In the genomic region with DNA sequence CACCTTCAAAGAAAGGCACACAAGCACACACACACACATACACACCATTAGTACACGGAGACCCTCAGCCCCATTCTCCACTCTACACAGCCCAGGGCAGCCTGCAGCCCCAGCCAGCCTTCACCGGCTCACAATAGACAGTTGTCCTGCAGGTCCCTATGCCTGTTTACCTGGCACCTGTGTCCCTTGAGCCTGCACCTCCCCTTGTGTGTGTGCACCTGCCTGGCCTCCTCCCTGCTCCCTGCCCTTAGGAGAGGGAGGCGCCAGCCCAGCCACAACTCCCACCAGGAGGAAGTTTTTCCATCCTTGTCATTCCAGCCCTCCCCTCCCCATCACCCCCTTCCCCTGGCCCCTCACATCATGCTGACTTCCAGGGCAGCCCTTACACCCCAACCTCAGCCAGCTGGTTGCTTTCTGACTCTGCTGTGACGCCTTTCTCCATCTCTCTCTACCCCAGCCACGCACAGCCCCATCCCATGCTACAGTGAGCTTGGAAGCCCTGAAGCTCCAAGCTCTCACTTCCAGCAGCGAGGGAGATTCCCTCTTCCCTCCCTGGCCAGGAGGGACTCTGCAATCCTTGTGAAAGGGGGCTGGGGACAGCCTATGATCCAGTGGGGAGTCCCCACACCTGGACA, we compare ENCODE assay signal across 8 cellular contexts. TPM values are rescaled to one million over a fixed set of nuclear protein-coding genes. Genes with fewer than 3 reads are reported as not detected.
DNase-seq lines count a peak whose midpoint lies in the region; ATAC-seq and TF ChIP-seq lines count a peak whose summit lies in the region.

No MANE protein-coding gene starts in this region.

- H3K36me3 Mint-ChIP-seq in activated naive CD8-positive, alpha-beta T cell treated with anti-CD3 and anti-CD28 coated beads, Interleukin-2, amount 50 U/mL, for 24 hours (ENCODE audit: low read depth): peaks cover 1% of the 10 kb centered on the region

- TF ChIP-seq CTCF in heart left ventricle (IDR thresholded peaks at IDR 0.05) (no peak), right lobe of liver (IDR thresholded peaks at IDR 0.05) (no peak), upper lobe of right lung (IDR thresholded peaks at IDR 0.05) (no peak)

- peak overlapping the region; percentile 62 for H3K27ac Mint-ChIP-seq in activated naive CD8-positive, alpha-beta T cell treated with anti-CD3 and anti-CD28 coated beads, Interleukin-2, amount 50 U/mL, for 24 hours

- H3K4me1 Mint-ChIP-seq in activated naive CD8-positive, alpha-beta T cell treated with anti-CD3 and anti-CD28 coated beads, Interleukin-2, amount 50 U/mL, for 24 hours: peaks cover 72% of the 10 kb centered on the region

- no peaks in the 10 kb centered on the region for H3K9me3 Mint-ChIP-seq in activated naive CD8-positive, alpha-beta T cell treated with anti-CD3 and anti-CD28 coated beads, Interleukin-2, amount 50 U/mL, for 24 hours

- WGBS in heart left ventricle, 4 donors: 13 to 30% (median 24%) methylated on average over 6 of the region's 6 CpGs
- 22% methylated on average over 6 of the region's 6 CpGs for WGBS in right lobe of liver (ENCODE audit: insufficient coverage, low coverage, low lambda C conversion rate, missing lambda C conversion rate)

- intact Hi-C loops in heart left ventricle (cut with DNase I) (loop anchor here (1.0 to 10.0 kb wide), 13 partner anchors 19 to 150 kb away; no protein-coding TSS in a partner anchor), Right ventricle myocardium superior (cut with DNase I) (loop anchor here (5.0 kb wide), 2 partner anchors 35 to 115 kb away; no protein-coding TSS in a partner anchor), right lobe of liver (cut with DNase I) (loop anchor here in 1 of 2 donors (5.0 kb wide), 1 partner anchor 120 kb away; no protein-coding TSS in a partner anchor), upper lobe of right lung (cut with DNase I) (no loop called here)

- H3K4me1 ChIP-seq in heart left ventricle (peaks cover 38 to 84% (median 69%) of the 10 kb centered on the region in 12 donors), right lobe of liver (peaks cover 0 to 56% (median 28%) of the 10 kb centered on the region in 4 donors), upper lobe of right lung (peaks cover 75% of the 10 kb centered on the region)

- peak overlapping the region; percentile 94 to 100 (median 99) for H3K27ac ChIP-seq in heart left ventricle
- peak overlapping the region; percentile 45 to 96 (median 46) for H3K27ac ChIP-seq in right lobe of liver
- H3K27ac ChIP-seq in upper lobe of right lung: peak overlapping the region; percentile 99

- peak overlapping the region; percentile 87 for H3K4me3 Mint-ChIP-seq in activated naive CD8-positive, alpha-beta T cell treated with anti-CD3 and anti-CD28 coated beads, Interleukin-2, amount 50 U/mL, for 24 hours

- DNase-seq in heart left ventricle (no peak), Right ventricle myocardium superior (no peak), right lobe of liver (no peak), upper lobe of right lung (no peak), GDM1 (lab: John Stamatoyannopoulos, UW) (no peak)
- no peak for DNase-seq in activated naive CD8-positive, alpha-beta T cell treated with anti-CD3 and anti-CD28 coated beads, Interleukin-2, amount 50 U/mL, for 24 hours

- H3K36me3 ChIP-seq in heart left ventricle: peaks cover 0 to 8% (median 0%) of the 10 kb centered on the region in 9 donors
- H3K36me3 ChIP-seq in right lobe of liver: no peaks in the 10 kb centered on the region
- H3K36me3 ChIP-seq in upper lobe of right lung: peaks cover 7% of the 10 kb centered on the region

- H3K9me3 ChIP-seq in heart left ventricle (no peaks in the 10 kb centered on the region), right lobe of liver (no peaks in the 10 kb centered on the region), upper lobe of right lung (no peaks in the 10 kb centered on the region)

- H3K27me3 Mint-ChIP-seq in activated naive CD8-positive, alpha-beta T cell treated with anti-CD3 and anti-CD28 coated beads, Interleukin-2, amount 50 U/mL, for 24 hours: peaks cover 2% of the 10 kb centered on the region

- no peak for TF ChIP-seq POLR2A in heart left ventricle (IDR thresholded peaks at IDR 0.05)
- TF ChIP-seq POLR2A in right lobe of liver (IDR thresholded peaks at IDR 0.05): no peak

- peak overlapping the region; percentile 9 to 100 (median 96) for H3K4me3 ChIP-seq in heart left ventricle
- peak overlapping the region in 2 of 3 donors; percentile 44 to 80 for H3K4me3 ChIP-seq in right lobe of liver
- peak overlapping the region; percentile 85 for H3K4me3 ChIP-seq in upper lobe of right lung

- no peak for ATAC-seq in heart left ventricle
- no peak for ATAC-seq in Right ventricle myocardium superior (ENCODE audit: poor library complexity)
- ATAC-seq in activated naive CD8-positive, alpha-beta T cell treated with anti-CD3 and anti-CD28 coated beads, Interleukin-2, amount 50 U/mL, for 24 hours: no peak
- no peak for ATAC-seq in right lobe of liver
- no peak for ATAC-seq in upper lobe of right lung
- ATAC-seq in HG02763 (IDR thresholded peaks at IDR 0.05; ENCODE audit: unreplicated experiment): no peak
- no peak for ATAC-seq in GM19035 (IDR thresholded peaks at IDR 0.05; ENCODE audit: unreplicated experiment)

- H3K27me3 ChIP-seq in heart left ventricle: no peaks in the 10 kb centered on the region
- H3K27me3 ChIP-seq in right lobe of liver: no peaks in the 10 kb centered on the region
- no peaks in the 10 kb centered on the region for H3K27me3 ChIP-seq in upper lobe of right lung

RNA-seq across cellular contexts. Expression of a gene that starts 4.4 kb away (rescaled TPM):
- total RNA-seq in heart left ventricle (100 to 1,000 TPM; 251 to 861 (median 409) TPM), Right ventricle myocardium superior (318 TPM), right lobe of liver (100 to 1,000 TPM in 4 of 6 experiments, 10 to 100 TPM in 2; 91.0 to 180 (median 113) TPM), upper lobe of right lung (819 TPM)
- polyA plus RNA-seq in heart left ventricle: 100 to 1,000 TPM in 1 of 2 donors, 10 to 100 TPM in 1; 84.4 to 251 TPM

RNA-seq across cellular contexts. Expression of a gene that starts 31.5 kb away (rescaled TPM):
- total RNA-seq in heart left ventricle: 1,000 to 10,000 TPM in 3 of 9 donors, 100 to 1,000 TPM in 6; 799 to 1,135 (median 929) TPM
- 1,000 to 10,000 TPM in 1 of 2 donors, 100 to 1,000 TPM in 1; 549 to 1,190 TPM for polyA plus RNA-seq in heart left ventricle
- 794 TPM for total RNA-seq in Right ventricle myocardium superior
- 100 to 1,000 TPM; 442 to 450 (median 449) TPM for total RNA-seq in right lobe of liver
- 847 TPM for total RNA-seq in upper lobe of right lung

RNA-seq across cellular contexts. Expression of a gene that starts 49.1 kb away (rescaled TPM):
- total RNA-seq in heart left ventricle (10 to 100 TPM in 7 of 9 donors, 1 to 10 TPM in 2; 6.3 to 16.3 (median 11.3) TPM), Right ventricle myocardium superior (14.7 TPM), right lobe of liver (10 to 100 TPM; 12.3 to 34.2 (median 21.1) TPM), upper lobe of right lung (17.6 TPM)
- polyA plus RNA-seq in heart left ventricle: 10 to 100 TPM in 1 of 2 donors, 1 to 10 TPM in 1; 8.5 to 12.2 TPM

RNA-seq across cellular contexts. Expression of a gene that starts 59.4 kb away (rescaled TPM):
- total RNA-seq in heart left ventricle (10 to 100 TPM; 24.1 to 55.3 (median 33.7) TPM), Right ventricle myocardium superior (28.2 TPM), right lobe of liver (10 to 100 TPM; 20.0 to 38.0 (median 31.8) TPM), upper lobe of right lung (75.0 TPM)
- polyA plus RNA-seq in heart left ventricle: 10 to 100 TPM; 18.4 to 40.3 TPM

Comparison
In these comparisons a context has a peak if more than half of its experiments do, and no peak if none do; other contexts are left out.
1. H3K27ac ChIP-seq: peak in every context shown above with its lines; median percentile 99 in heart left ventricle; 99 in upper lobe of right lung; 46 in right lobe of liver.